Comparison of ENCODE assay signal across 8 cellular contexts in the genomic region with DNA sequence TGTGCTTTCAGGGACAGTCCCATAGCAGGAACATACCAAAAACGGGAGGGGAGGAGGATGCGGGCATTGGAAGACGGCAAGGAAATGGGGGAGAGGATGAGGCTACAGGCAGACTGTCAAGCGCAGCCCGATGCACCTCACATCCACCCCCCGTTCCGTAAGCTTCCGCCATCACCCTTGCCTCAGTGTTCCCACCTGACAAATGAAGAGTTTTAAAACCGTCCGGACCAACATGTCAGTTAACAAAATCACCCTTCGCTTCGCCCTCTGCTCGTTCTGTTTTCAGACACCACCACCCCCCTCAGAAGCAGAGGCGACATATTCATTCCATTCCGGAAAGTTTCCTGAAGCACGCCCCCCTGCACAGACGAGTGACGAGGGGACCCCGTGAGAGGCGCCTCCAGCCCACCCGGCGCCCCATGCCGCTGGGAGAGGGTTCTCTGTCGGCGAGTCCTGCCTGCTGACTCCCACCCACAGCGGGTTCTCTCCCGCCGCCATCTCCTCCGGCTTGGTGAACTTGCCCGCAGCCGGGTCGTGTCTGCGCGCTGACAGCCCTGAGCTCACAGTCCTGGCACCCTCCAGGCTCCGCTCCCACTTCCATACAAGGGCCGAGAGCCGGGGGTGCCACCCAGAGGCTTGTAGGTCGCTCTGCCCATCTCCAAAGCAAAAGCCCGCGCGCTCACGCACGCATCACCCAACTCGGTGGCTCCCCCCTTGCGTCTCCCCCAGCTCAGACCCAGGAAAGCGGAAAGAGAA. TPM values are rescaled to one million over a fixed set of nuclear protein-coding genes. Genes with fewer than 3 reads are reported as not detected.
DNase-seq lines count a peak whose midpoint lies in the region; ATAC-seq and TF ChIP-seq lines count a peak whose summit lies in the region.

No MANE protein-coding gene starts in this region.

- H3K4me1 ChIP-seq in A673 (ENCODE audit: insufficient read depth, low read length, poor library complexity, severe bottlenecking), result peaks cover 22% of the 10 kb centered on the region
- H3K4me1 ChIP-seq in Panc1 (ENCODE audit: control insufficient read depth, insufficient read depth, low read length), result peaks cover 9% of the 10 kb centered on the region; the same call in 1 of the 2 replicates
- H3K4me1 ChIP-seq in uterus, result peaks cover 4 to 17% of the 10 kb centered on the region in 2 donors

- H3K36me3 Mint-ChIP-seq in central memory CD8-positive, alpha-beta T cell (ENCODE audit: insufficient read depth), result peaks cover 5% of the 10 kb centered on the region
- no peaks in the 10 kb centered on the region for H3K36me3 Mint-ChIP-seq in natural killer cell treated with Interleukin-12 subunit alpha and Interleukin-12 subunit beta and Interleukin-15 and Interleukin-18, amount 100 ng/mL, for 72 hours

- no TSS peak for BruUV-seq in A673 (replicated peaks; lab: Mats Ljungman, UMichigan)
- BruUV-seq in Panc1 (replicated peaks; lab: Mats Ljungman, UMichigan), result no TSS peak

- intact Hi-C loops in A673 (cut with micrococcal nuclease; ENCODE audit: unreplicated experiment), result no loop called here
- intact Hi-C loops in Panc1 (cut with micrococcal nuclease; ENCODE audit: unreplicated experiment), result loop anchor here (10.0 kb wide), 1 partner anchor 60 kb away; no protein-coding TSS in a partner anchor
- intact Hi-C loops in uterus (cut with DNase I; ENCODE audit: low total_unique reads), result loop anchor here (10.0 kb wide), 1 partner anchor 80 kb away; no protein-coding TSS in a partner anchor

- ATAC-seq in Panc1 (no peak), GM19035 (IDR thresholded peaks at IDR 0.05; ENCODE audit: unreplicated experiment) (no peak)
- ATAC-seq in central memory CD8-positive, alpha-beta T cell (replicated peaks; ENCODE audit: extremely low read depth, poor library complexity, severe bottlenecking), result no peak
- no peak for ATAC-seq in natural killer cell treated with Interleukin-12 subunit alpha and Interleukin-12 subunit beta and Interleukin-15 and Interleukin-18, amount 100 ng/mL, for 72 hours

- H3K27ac ChIP-seq in A673 (ENCODE audit: low read depth, low read length, poor library complexity, severe bottlenecking) (no peak overlapping the region), Panc1 (ENCODE audit: low read length) (no peak overlapping the region), uterus (peak overlapping the region; percentile 77 to 79)

- DNase-seq in A673 (ENCODE audit: low spot score), result no peak
- DNase-seq in Panc1 (ENCODE audit: low read depth, low spot score), result no peak
- no peak for DNase-seq in central memory CD8-positive, alpha-beta T cell (ENCODE audit: low spot score in 2 of 2)
- no peak for DNase-seq in natural killer cell treated with Interleukin-12 subunit alpha and Interleukin-12 subunit beta and Interleukin-15 and Interleukin-18, amount 100 ng/mL, for 72 hours (ENCODE audit: low spot score)
- peak; percentile 74 to 81 for DNase-seq in uterus
- no peak for DNase-seq in NCI-H345 treated with DMSO at 0.1 percent for 48 hours (lab: John Stamatoyannopoulos, UW; ENCODE audit: unreplicated experiment)
- no peak for DNase-seq in GM10248 (ENCODE audit: extremely low spot score)

- CTCF ChIA-PET in A673 (lab: Charles Lee), result no interaction called here
- CTCF ChIA-PET in Panc1 (lab: Charles Lee), result interaction anchor here (0.6 kb wide), 1 partner anchor 95 kb away, joined by 3 read pairs; no protein-coding TSS in a partner anchor
- CTCF ChIA-PET in GM10248 (lab: Yijun Ruan, JAX), result no interaction called here

- peaks cover 37% of the 10 kb centered on the region for H3K4me1 Mint-ChIP-seq in central memory CD8-positive, alpha-beta T cell
- H3K4me1 Mint-ChIP-seq in natural killer cell treated with Interleukin-12 subunit alpha and Interleukin-12 subunit beta and Interleukin-15 and Interleukin-18, amount 100 ng/mL, for 72 hours (ENCODE audit: low read depth in 2 of 2), result peaks cover 5 to 14% of the 10 kb centered on the region in 2 donors

- H3K27me3 Mint-ChIP-seq in central memory CD8-positive, alpha-beta T cell, result peaks cover 29% of the 10 kb centered on the region
- H3K27me3 Mint-ChIP-seq in natural killer cell treated with Interleukin-12 subunit alpha and Interleukin-12 subunit beta and Interleukin-15 and Interleukin-18, amount 100 ng/mL, for 72 hours, result peaks cover 39 to 51% of the 10 kb centered on the region in 2 donors

- no peaks in the 10 kb centered on the region for H3K9me3 ChIP-seq in A673 (ENCODE audit: low read depth, low read length, poor library complexity, severe bottlenecking)
- H3K9me3 ChIP-seq in Panc1 (ENCODE audit: control insufficient read depth, insufficient read depth, low read depth, low read length), result no peaks in the 10 kb centered on the region
- no peaks in the 10 kb centered on the region for H3K9me3 ChIP-seq in uterus

- H3K4me3 ChIP-seq in A673 (ENCODE audit: low read depth, low read length, poor library complexity, severe bottlenecking), result peak overlapping the region; percentile 60
- H3K4me3 ChIP-seq in Panc1 (ENCODE audit: low read depth in 2 of 2, low read length in 2 of 2), result peak overlapping the region; percentile 7 to 14; a peak in 2 of 4 replicates
- H3K4me3 ChIP-seq in uterus, result peak overlapping the region; percentile 49 to 53

- H3K36me3 ChIP-seq in A673 (ENCODE audit: insufficient read depth, low read length, poor library complexity, severe bottlenecking), result no peaks in the 10 kb centered on the region
- no peaks in the 10 kb centered on the region; the same call in 1 of the 2 replicates for H3K36me3 ChIP-seq in Panc1 (ENCODE audit: control insufficient read depth, insufficient read depth, low read length)
- no peaks in the 10 kb centered on the region for H3K36me3 ChIP-seq in uterus

- TF ChIP-seq POLR2A in uterus (IDR thresholded peaks at IDR 0.05), result peak; percentile 43 to 66

- H3K4me3 Mint-ChIP-seq in central memory CD8-positive, alpha-beta T cell, result peak overlapping the region; percentile 89
- peak overlapping the region; percentile 55 for H3K4me3 Mint-ChIP-seq in natural killer cell treated with Interleukin-12 subunit alpha and Interleukin-12 subunit beta and Interleukin-15 and Interleukin-18, amount 100 ng/mL, for 72 hours

- H3K27me3 ChIP-seq in A673 (replicated peaks; ENCODE audit: insufficient read depth, low read depth, low read length, poor library complexity) (peaks cover 37% of the 10 kb centered on the region), Panc1 (ENCODE audit: control insufficient read depth, insufficient read depth, low read length) (peaks cover 11% of the 10 kb centered on the region), uterus (no peaks in the 10 kb centered on the region)

- POLR2A ChIA-PET in A673 (lab: Charles Lee; ENCODE audit: low non-redundant PET) (no interaction called here), Panc1 (lab: Charles Lee) (no interaction called here), GM10248 (lab: Yijun Ruan, JAX) (no interaction called here)

- TF ChIP-seq CTCF in A673 (conservative IDR thresholded peaks at IDR 0.05; ENCODE audit: low read depth, low read length) (no peak), Panc1 (IDR thresholded peaks at IDR 0.05) (no peak), uterus (IDR thresholded peaks at IDR 0.05) (peak in 1 of 4 experiments; percentile 3), GM10248 (IDR thresholded peaks at IDR 0.05; ENCODE audit: control extremely low read depth, extremely low read depth, low read depth, missing control alignments) (no peak)

- no peaks in the 10 kb centered on the region for H3K9me3 Mint-ChIP-seq in central memory CD8-positive, alpha-beta T cell
- no peaks in the 10 kb centered on the region for H3K9me3 Mint-ChIP-seq in natural killer cell treated with Interleukin-12 subunit alpha and Interleukin-12 subunit beta and Interleukin-15 and Interleukin-18, amount 100 ng/mL, for 72 hours

- H3K27ac Mint-ChIP-seq in central memory CD8-positive, alpha-beta T cell (ENCODE audit: low read depth), result no peak overlapping the region
- no peak overlapping the region for H3K27ac Mint-ChIP-seq in natural killer cell treated with Interleukin-12 subunit alpha and Interleukin-12 subunit beta and Interleukin-15 and Interleukin-18, amount 100 ng/mL, for 72 hours

- in situ Hi-C loops in Panc1 (cut with HindIII; ENCODE audit: low pct_unique_long_range_greater_than_20kb, low sequenced_read_pairs), result no loop called here

RNA-seq across cellular contexts. Expression of a gene that starts 1.5 kb away (rescaled TPM):
- total RNA-seq in A673 (2021), result 10.1 and 14.2 TPM in 2 replicates
- 2.2 TPM for total RNA-seq in Panc1 (2021; ENCODE audit: unreplicated experiment)
- polyA plus RNA-seq in Panc1 (2012; ENCODE audit: insufficient read length), result 3.4 TPM
- total RNA-seq in natural killer cell treated with Interleukin-12 subunit alpha and Interleukin-12 subunit beta and Interleukin-15 and Interleukin-18, amount 100 ng/mL, for 72 hours, result 1 to 10 TPM; 1.8 to 9.1 TPM
- 100 to 1,000 TPM in 1 of 4 donors, 10 to 100 TPM in 2, 1 to 10 TPM in 1; 6.5 to 106 (median 29.1) TPM for total RNA-seq in uterus

Comparison
In these comparisons a context has a peak if more than half of its experiments do, and no peak if none do; other contexts are left out.
1. DNase-seq: peak in uterus (2 of 2); none in A673 (single experiment), Panc1 (single experiment), central memory CD8-positive, alpha-beta T cell (0 of 2), natural killer cell treated with Interleukin-12 subunit alpha and Interleukin-12 subunit beta and Interleukin-15 and Interleukin-18, amount 100 ng/mL, for 72 hours (single experiment), NCI-H345 treated with DMSO at 0.1 percent for 48 hours (single experiment) and GM10248 (single experiment).
2. H3K27ac ChIP-seq: peak in uterus (2 of 2); none in A673 (single experiment) and Panc1 (single experiment).
3. Peak in every context shown above with its lines, with median percentiles within 50 percentile points of each other: H3K4me3 ChIP-seq.